8 cellular contexts compared by ENCODE assay signal in genomic region chr2:238287702-238288649, GRCh38. TPM values are rescaled to one million over a fixed set of nuclear protein-coding genes. Genes with fewer than 3 reads are reported as not detected.
DNase-seq lines count a peak whose midpoint lies in the region; ATAC-seq and TF ChIP-seq lines count a peak whose summit lies in the region.

TSS of gene PER2 (minus strand) at chr2:238288610. CDS start at chr2:238277936, 10,674 bp downstream.

- H3K36me3 Mint-ChIP-seq in activated T-cell treated with anti-CD3 and anti-CD28 coated beads, Interleukin-2, amount 50 U/mL, for 24 hours (ENCODE audit: low read depth) = peaks cover 7% of the 10 kb centered on the region
- no peaks in the 10 kb centered on the region for H3K36me3 Mint-ChIP-seq in nephron (ENCODE audit: low read depth)

- peak within 1 kb of the TSS; percentile 95 for H3K27ac Mint-ChIP-seq in activated T-cell treated with anti-CD3 and anti-CD28 coated beads, Interleukin-2, amount 50 U/mL, for 24 hours
- H3K27ac Mint-ChIP-seq in nephron = peak within 1 kb of the TSS; percentile 61 to 96 (median 92)

- H3K36me3 ChIP-seq in upper lobe of right lung = no peaks in the 10 kb centered on the region

- no peaks in the 10 kb centered on the region for H3K27me3 ChIP-seq in upper lobe of right lung

- H3K9me3 Mint-ChIP-seq in activated T-cell treated with anti-CD3 and anti-CD28 coated beads, Interleukin-2, amount 50 U/mL, for 24 hours = no peaks in the 10 kb centered on the region
- H3K9me3 Mint-ChIP-seq in nephron = no peaks in the 10 kb centered on the region

- DNase-seq in AML-193 (lab: John Stamatoyannopoulos, UW) (peak; percentile 63 to 75), NOMO-1 treated with dmso at 0.1 percent for 144 hours (lab: John Stamatoyannopoulos, UW; ENCODE audit: unreplicated experiment) (peak; percentile 38), fibroblast of the conjunctiva (ENCODE audit: low read depth) (peak; percentile 75), upper lobe of right lung (peak; percentile 85)
- peak; percentile 51 for DNase-seq in activated T-cell treated with anti-CD3 and anti-CD28 coated beads, Interleukin-2, amount 50 U/mL, for 24 hours

- H3K4me1 ChIP-seq in upper lobe of right lung = peaks cover 48% of the 10 kb centered on the region

- H3K9me3 ChIP-seq in upper lobe of right lung = no peaks in the 10 kb centered on the region

- peak within 1 kb of the TSS; percentile 83 for H3K4me3 ChIP-seq in upper lobe of right lung

- peak within 1 kb of the TSS; percentile 85 for H3K4me3 Mint-ChIP-seq in activated T-cell treated with anti-CD3 and anti-CD28 coated beads, Interleukin-2, amount 50 U/mL, for 24 hours
- peak within 1 kb of the TSS; percentile 93 to 97 (median 94) for H3K4me3 Mint-ChIP-seq in nephron

- H3K4me1 Mint-ChIP-seq in activated T-cell treated with anti-CD3 and anti-CD28 coated beads, Interleukin-2, amount 50 U/mL, for 24 hours (ENCODE audit: low read depth) = peaks cover 55% of the 10 kb centered on the region
- peaks cover 53% of the 10 kb centered on the region for H3K4me1 Mint-ChIP-seq in nephron

- intact Hi-C loops in upper lobe of right lung (cut with DNase I) = no loop called here

- ATAC-seq in GM18502 (IDR thresholded peaks at IDR 0.05; ENCODE audit: poor library complexity, unreplicated experiment) = peak; percentile 42
- peak; percentile 34 for ATAC-seq in HG02970 (IDR thresholded peaks at IDR 0.05; ENCODE audit: low FRiP score, unreplicated experiment)
- ATAC-seq in upper lobe of right lung = peak; percentile 39

- peak within 1 kb of the TSS; percentile 97 for H3K27ac ChIP-seq in upper lobe of right lung

- peak in 1 of 3 experiments; percentile 9 for TF ChIP-seq CTCF in nephron (IDR thresholded peaks at IDR 0.05; ENCODE audit: unreplicated experiment in 3 of 3)
- TF ChIP-seq CTCF in upper lobe of right lung (IDR thresholded peaks at IDR 0.05) = peak; percentile 19

- H3K27me3 Mint-ChIP-seq in activated T-cell treated with anti-CD3 and anti-CD28 coated beads, Interleukin-2, amount 50 U/mL, for 24 hours = no peaks in the 10 kb centered on the region
- H3K27me3 Mint-ChIP-seq in nephron (ENCODE audit: low read depth) = no peaks in the 10 kb centered on the region

RNA-seq across cellular contexts. Expression of gene PER2, which starts in this region (rescaled TPM):
- total RNA-seq in upper lobe of right lung = 22.7 TPM

Comparison
In these comparisons a context has a peak if more than half of its experiments do, and no peak if none do; other contexts are left out.
1. Peak in every context shown above with its lines: DNase-seq, ATAC-seq, H3K4me3 ChIP-seq and H3K27ac ChIP-seq.